13 cellular contexts compared by ENCODE assay signal in the genomic region with DNA sequence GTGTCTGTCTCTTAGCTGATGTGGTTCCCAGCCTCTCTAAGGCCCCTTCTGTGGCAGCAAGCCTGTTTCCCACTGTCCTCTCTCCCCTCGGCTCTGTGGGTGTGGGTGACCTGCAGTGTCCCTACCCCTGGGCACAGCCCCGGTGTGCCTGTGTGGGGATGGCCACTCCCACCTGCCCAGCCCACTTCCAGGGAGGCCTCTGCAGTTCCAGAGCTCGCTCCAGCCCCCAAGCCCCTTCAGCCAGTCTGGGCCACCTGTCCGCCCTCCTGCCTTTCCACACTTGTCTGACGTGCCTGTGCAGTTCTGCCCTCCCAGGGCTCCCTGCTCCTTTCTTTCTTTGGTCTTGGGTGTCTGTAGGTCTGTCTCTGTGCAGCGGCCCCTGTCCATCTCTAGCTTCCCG.
DNase-seq lines count a peak whose midpoint lies in the region; ATAC-seq, FAIRE-seq and TF ChIP-seq lines count a peak whose summit lies in the region.
"Had no signal": no experiment of that assay in that cellular context is flagged by ENCODE, and none has a peak within 500 bp of the region (broad histone marks: within the 10 kb centered on the region; RNA-seq: fewer than 3 reads in every experiment).

No MANE protein-coding gene starts in this region.

- peaks cover 3% of the 10 kb centered on the region for H3K27me3 Mint-ChIP-seq in neural crest cell (ENCODE audit: low read depth)
- H3K27me3 Mint-ChIP-seq in natural killer cell treated with Interleukin-12 subunit alpha and Interleukin-12 subunit beta and Interleukin-15 and Interleukin-18, amount 100 ng/mL, for 72 hours, result no peaks in the 10 kb centered on the region

- CTCF ChIA-PET in HepG2 (lab: Yijun Ruan, JAX; ENCODE audit: low intra/inter-chr PET ratio, low total read pairs), result no interaction called here

- H3K4me2 ChIP-seq in HepG2 (ENCODE audit: low read depth, low read length), result no peak overlapping the region
- H3K4me2 ChIP-seq in fibroblast of lung (ENCODE audit: extremely low read depth, insufficient read depth, low read length), result no peak overlapping the region
- H3K4me2 ChIP-seq: smooth muscle cell had no signal

- H3K36me3 Mint-ChIP-seq in neural crest cell (ENCODE audit: low read depth), result peaks cover 19% of the 10 kb centered on the region
- no peaks in the 10 kb centered on the region for H3K36me3 Mint-ChIP-seq in natural killer cell treated with Interleukin-12 subunit alpha and Interleukin-12 subunit beta and Interleukin-15 and Interleukin-18, amount 100 ng/mL, for 72 hours
- H3K36me3 Mint-ChIP-seq: natural killer cell had no signal

- no peak for FAIRE-seq in HepG2 (lab: Jason Lieb, UNC)
- FAIRE-seq: H54 had no signal

- peaks cover 7% of the 10 kb centered on the region; the same call in 1 of the 2 replicates for H4K20me1 ChIP-seq in HepG2 (ENCODE audit: insufficient read depth, low read length)
- no peaks in the 10 kb centered on the region for H4K20me1 ChIP-seq in fibroblast of lung (ENCODE audit: control insufficient read depth, extremely low read depth, insufficient read depth, low read length)

- DNase-seq in HepG2 (ENCODE audit: low spot score) (no peak), right lobe of liver (no peak), fibroblast of lung (ENCODE audit: low read depth in 2 of 2) (no peak), neural crest cell (ENCODE audit: low read depth, low spot score) (no peak), aorta (no peak), DMS79 treated with DMSO at 0.1 percent for 48 hours (lab: John Stamatoyannopoulos, UW) (no peak)
- no peak for DNase-seq in natural killer cell treated with Interleukin-12 subunit alpha and Interleukin-12 subunit beta and Interleukin-15 and Interleukin-18, amount 100 ng/mL, for 72 hours (ENCODE audit: low spot score)
- DNase-seq: activated CD8-positive, alpha-beta memory T cell treated with anti-CD3 and anti-CD28 coated beads for 24 hours; natural killer cell; NCI-H2081 treated with DMSO at 0.1 percent for 48 hours had no signal

- WGBS in HepG2 (ENCODE audit: low lambda C conversion rate), result 94% methylated on average over 7 of the region's 7 CpGs
- 88% methylated on average over 6 of the region's 7 CpGs for WGBS in right lobe of liver (ENCODE audit: insufficient coverage, low coverage, low lambda C conversion rate, missing lambda C conversion rate)
- WGBS in aorta, 2 donors, result 59 to 61% methylated on average over 7 of the region's 7 CpGs

- peaks cover 57% of the 10 kb centered on the region for H3K4me1 Mint-ChIP-seq in neural crest cell
- peaks cover 0 to 5% of the 10 kb centered on the region in 2 donors for H3K4me1 Mint-ChIP-seq in natural killer cell treated with Interleukin-12 subunit alpha and Interleukin-12 subunit beta and Interleukin-15 and Interleukin-18, amount 100 ng/mL, for 72 hours (ENCODE audit: low read depth in 2 of 2)

- peaks cover 8% of the 10 kb centered on the region; the same call in 1 of the 2 replicates for H3K4me1 ChIP-seq in HepG2 (ENCODE audit: insufficient read depth, low read length)
- peaks cover 0 to 5% (median 0%) of the 10 kb centered on the region in 4 donors for H3K4me1 ChIP-seq in right lobe of liver
- H3K4me1 ChIP-seq in fibroblast of lung (ENCODE audit: control insufficient read depth, extremely low read depth, insufficient read depth, low read length), result peaks cover 40% of the 10 kb centered on the region
- no peaks in the 10 kb centered on the region for H3K4me1 ChIP-seq in aorta (ENCODE audit: control insufficient read depth in 1 of 2, insufficient read depth in 2 of 2, low read length in 2 of 2)

- H3K27me3 ChIP-seq in HepG2 (ENCODE audit: control insufficient read depth in 1 of 2, insufficient read depth in 2 of 2, low read length in 2 of 2) (no peaks in the 10 kb centered on the region), right lobe of liver (no peaks in the 10 kb centered on the region), fibroblast of lung (ENCODE audit: control insufficient read depth, insufficient read depth, low read length) (no peaks in the 10 kb centered on the region), aorta (ENCODE audit: control insufficient read depth in 1 of 2, insufficient read depth in 2 of 2, low read length in 1 of 2) (no peaks in the 10 kb centered on the region)

- in situ Hi-C loops in HepG2 (cut with HindIII; ENCODE audit: extremely low pct_ligation_motif_present, low pct_unique_long_range_greater_than_20kb), result no loop called here

- peak overlapping the region; percentile 98 for H3K27ac Mint-ChIP-seq in neural crest cell (ENCODE audit: unreplicated experiment)
- no peak overlapping the region for H3K27ac Mint-ChIP-seq in natural killer cell treated with Interleukin-12 subunit alpha and Interleukin-12 subunit beta and Interleukin-15 and Interleukin-18, amount 100 ng/mL, for 72 hours

- H3K79me2 ChIP-seq in HepG2 (ENCODE audit: insufficient read depth, low read length), result no peaks in the 10 kb centered on the region
- H3K79me2 ChIP-seq in fibroblast of lung (ENCODE audit: control insufficient read depth, insufficient read depth, low read length), result no peaks in the 10 kb centered on the region

- no peak for TF ChIP-seq POLR2A in HepG2 (IDR thresholded peaks at IDR 0.05; ENCODE audit: insufficient read depth in 1 of 2, low read depth in 2 of 2, low read length in 2 of 2)
- no peak for TF ChIP-seq POLR2A in right lobe of liver (IDR thresholded peaks at IDR 0.05)

- TF ChIP-seq CTCF in HepG2 (CRISPR knock-in tag; IDR thresholded peaks at IDR 0.05), result no peak
- TF ChIP-seq CTCF in right lobe of liver (IDR thresholded peaks at IDR 0.05), result no peak
- TF ChIP-seq CTCF in fibroblast of lung (conservative IDR thresholded peaks at IDR 0.05 in 1 of 2, IDR thresholded peaks at IDR 0.05 in 1 of 2; ENCODE audit: low read depth in 1 of 2, low read length in 2 of 2), result no peak
- no peak for TF ChIP-seq CTCF in neural crest cell (conservative IDR thresholded peaks at IDR 0.05)

- POLR2A ChIA-PET in HepG2 (lab: Yijun Ruan, JAX), result no interaction called here

- peak overlapping the region; percentile 69 for H3K4me3 Mint-ChIP-seq in neural crest cell
- no peak overlapping the region for H3K4me3 Mint-ChIP-seq in natural killer cell treated with Interleukin-12 subunit alpha and Interleukin-12 subunit beta and Interleukin-15 and Interleukin-18, amount 100 ng/mL, for 72 hours
- H3K4me3 Mint-ChIP-seq: natural killer cell had no signal

- no peak for TF ChIP-seq RAD21 in HepG2 (CRISPR knock-in tag; IDR thresholded peaks at IDR 0.05)

- ATAC-seq in HepG2 (0 out of 3 replicates have a peak, but pooled peaks have one; percentile 7), right lobe of liver (no peak), aorta (ENCODE audit: low FRiP score) (peak; percentile 3), GM21619 (IDR thresholded peaks at IDR 0.05; ENCODE audit: unreplicated experiment) (no peak)
- no peak for ATAC-seq in natural killer cell treated with Interleukin-12 subunit alpha and Interleukin-12 subunit beta and Interleukin-15 and Interleukin-18, amount 100 ng/mL, for 72 hours
- ATAC-seq: natural killer cell had no signal

- no peak overlapping the region for H3K27ac ChIP-seq in HepG2 (ENCODE audit: extremely low read length, insufficient read depth, low read length)
- H3K27ac ChIP-seq in right lobe of liver, result no peak overlapping the region
- peak overlapping the region; percentile 87 for H3K27ac ChIP-seq in fibroblast of lung (ENCODE audit: insufficient read depth, low read length)
- H3K27ac ChIP-seq in aorta (ENCODE audit: low read depth in 1 of 2, low read length in 2 of 2), result no peak overlapping the region

- H3K9me3 Mint-ChIP-seq in neural crest cell, result no peaks in the 10 kb centered on the region
- no peaks in the 10 kb centered on the region for H3K9me3 Mint-ChIP-seq in natural killer cell treated with Interleukin-12 subunit alpha and Interleukin-12 subunit beta and Interleukin-15 and Interleukin-18, amount 100 ng/mL, for 72 hours
- H3K9me3 Mint-ChIP-seq: natural killer cell had no signal

- H3K9me3 ChIP-seq in HepG2 (ENCODE audit: low read length) (no peaks in the 10 kb centered on the region), right lobe of liver (no peaks in the 10 kb centered on the region), fibroblast of lung (ENCODE audit: control insufficient read depth, insufficient read depth, low read depth, low read length) (no peaks in the 10 kb centered on the region), aorta (ENCODE audit: control insufficient read depth, low read length) (no peaks in the 10 kb centered on the region)

- TF ChIP-seq EP300 in HepG2 (IDR thresholded peaks at IDR 0.05; ENCODE audit: low read depth in 2 of 2, low read length in 2 of 2), result no peak
- TF ChIP-seq EP300 in HepG2 (CRISPR knock-in tag; IDR thresholded peaks at IDR 0.05; ENCODE audit: borderline replicate concordance), result no peak

- no TSS peak for BruUV-seq in HepG2 (replicated peaks; lab: Mats Ljungman, UMichigan)

- H3K4me3 ChIP-seq in HepG2 (replicated peaks in 1 of 3; ENCODE audit: insufficient read depth in 1 of 3, low read depth in 2 of 3, low read length in 3 of 3) (no peak overlapping the region), right lobe of liver (no peak overlapping the region), fibroblast of lung (replicated peaks in 1 of 4; ENCODE audit: control extremely low read depth in 1 of 4, insufficient read depth in 1 of 4, low read depth in 3 of 4, low read length in 4 of 4) (no peak overlapping the region), aorta (ENCODE audit: low read length in 2 of 2) (no peak overlapping the region)
- H3K4me3 ChIP-seq: smooth muscle cell had no signal

- no peak overlapping the region for H2AFZ ChIP-seq in HepG2 (ENCODE audit: low read length)
- H2AFZ ChIP-seq in fibroblast of lung (ENCODE audit: low read length), result no peak overlapping the region

- intact Hi-C loops in HepG2 (cut with micrococcal nuclease; ENCODE audit: unreplicated experiment), result no loop called here
- intact Hi-C loops in right lobe of liver (cut with DNase I), result no loop called here
- intact Hi-C loops in aorta (cut with DNase I), result no loop called here

- H3K9ac ChIP-seq in HepG2 (ENCODE audit: insufficient read depth, low read depth, low read length) (no peak overlapping the region), fibroblast of lung (ENCODE audit: insufficient read depth, low read length) (no peak overlapping the region)

- H3K36me3 ChIP-seq in HepG2 (replicated peaks in 1 of 2; ENCODE audit: control insufficient read depth in 1 of 2, insufficient read depth in 2 of 2, low read length in 2 of 2) (peaks cover 55 to 83% of the 10 kb centered on the region in 2 experiments), right lobe of liver (peaks cover 0 to 23% (median 10%) of the 10 kb centered on the region in 4 donors), fibroblast of lung (ENCODE audit: control insufficient read depth, insufficient read depth, low read length) (peaks cover 28% of the 10 kb centered on the region), aorta (ENCODE audit: control insufficient read depth in 1 of 2, insufficient read depth in 2 of 2, low read length in 1 of 2) (peaks cover 0 to 2% of the 10 kb centered on the region in 2 donors)

TF ChIP-seq in HepG2, 621 proteins besides CTCF, POLR2A, EP300 and RAD21 (continues in another document):
- no peak for TF ChIP-seq ZNF256 (CRISPR knock-in tag; conservative IDR thresholded peaks at IDR 0.05)

Comparison
In these comparisons a context has a peak if more than half of its experiments do, and no peak if none do; other contexts are left out.
1. ATAC-seq: peak in HepG2 (single experiment) and aorta (single experiment); none in right lobe of liver (0 of 4), natural killer cell treated with Interleukin-12 subunit alpha and Interleukin-12 subunit beta and Interleukin-15 and Interleukin-18, amount 100 ng/mL, for 72 hours (0 of 2) and GM21619 (single experiment).